ENCODE assay signal across 32 cellular contexts in genomic region chr6:129731396-129731795, GRCh38. TPM values are rescaled to one million over a fixed set of nuclear protein-coding genes. Genes with fewer than 3 reads are reported as not detected.
DNase-seq lines count a peak whose midpoint lies in the region; ATAC-seq, FAIRE-seq and TF ChIP-seq lines count a peak whose summit lies in the region.
"Had no signal": no experiment of that assay in that cellular context is flagged by ENCODE, and none has a peak within 500 bp of the region (broad histone marks: within the 10 kb centered on the region; RNA-seq: fewer than 3 reads in every experiment).

No MANE protein-coding gene starts in this region.

- POLR2A ChIA-PET in HepG2 (lab: Yijun Ruan, JAX): interaction anchor here (0.9 to 2.5 kb wide), 3 partner anchors 22 to 134 kb away, joined by 3 to 13 read pairs (median 3); partner anchors contain the start of gene ARHGAP18

- no peaks in the 10 kb centered on the region for H3K79me2 ChIP-seq in HepG2 (ENCODE audit: insufficient read depth, low read length)

- H3K9me3 ChIP-seq in HepG2 (ENCODE audit: low read length): no peaks in the 10 kb centered on the region
- no peaks in the 10 kb centered on the region for H3K9me3 ChIP-seq in right lobe of liver
- no peaks in the 10 kb centered on the region for H3K9me3 ChIP-seq in adrenal gland (replicated peaks in 1 of 3)
- H3K9me3 ChIP-seq: BE2C, esophagus muscularis mucosa, heart right ventricle, upper lobe of right lung had no signal

- ATAC-seq in HepG2 (peak; percentile 32; the same call in 2 of the 3 replicates), right lobe of liver (no peak), HG02623 (IDR thresholded peaks at IDR 0.05; ENCODE audit: unreplicated experiment) (no peak)
- ATAC-seq in stimulated activated memory B cell treated with anti-CD40 and anti-IgM and Interleukin-4, amounts not matched to agents 10 μg/mL and 1 μg/mL and 100 μg/mL, for 72 hours: no peak

- H2AFZ ChIP-seq in HepG2 (ENCODE audit: low read length): peak overlapping the region; percentile 84

- H4K20me1 ChIP-seq in HepG2 (ENCODE audit: insufficient read depth, low read length): no peaks in the 10 kb centered on the region

- in situ Hi-C loops in HepG2 (cut with HindIII; ENCODE audit: extremely low pct_ligation_motif_present, low pct_unique_long_range_greater_than_20kb): loop anchor here (5.0 kb wide), 1 partner anchor 134 kb away; no protein-coding TSS in a partner anchor

- TF ChIP-seq RAD21 in HepG2 (CRISPR knock-in tag; IDR thresholded peaks at IDR 0.05): no peak

- H3K4me3 Mint-ChIP-seq in stimulated activated memory B cell treated with anti-CD40 and anti-IgM and Interleukin-4, amounts not matched to agents 10 μg/mL and 1 μg/mL and 100 μg/mL, for 72 hours: no peak overlapping the region
- H3K4me3 Mint-ChIP-seq: activated B cell treated with CpG ODN at 0.5 μM for 24 hours; activated T-helper 17 cell treated with anti-CD3 and anti-CD28 coated beads, Interleukin-2, amount 50 U/mL, for 72 hours; nephron progenitor cell had no signal

- no peak for TF ChIP-seq EP300 in HepG2 (IDR thresholded peaks at IDR 0.05; ENCODE audit: low read depth in 2 of 2, low read length in 2 of 2)
- TF ChIP-seq EP300 in HepG2 (CRISPR knock-in tag; IDR thresholded peaks at IDR 0.05; ENCODE audit: borderline replicate concordance): no peak

- H3K36me3 Mint-ChIP-seq in stimulated activated memory B cell treated with anti-CD40 and anti-IgM and Interleukin-4, amounts not matched to agents 10 μg/mL and 1 μg/mL and 100 μg/mL, for 72 hours: no peaks in the 10 kb centered on the region

- WGBS in HepG2 (ENCODE audit: low lambda C conversion rate): 54% methylated on average over 4 of the region's 4 CpGs
- 60% methylated on average over 4 of the region's 4 CpGs for WGBS in right lobe of liver (ENCODE audit: insufficient coverage, low coverage, low lambda C conversion rate, missing lambda C conversion rate)
- 75 to 94% (median 82%) methylated on average over 4 of the region's 4 CpGs for WGBS in adrenal gland, 4 donors

- H3K36me3 ChIP-seq in HepG2 (replicated peaks in 1 of 2; ENCODE audit: control insufficient read depth in 1 of 2, insufficient read depth in 2 of 2, low read length in 2 of 2) (no peaks in the 10 kb centered on the region), right lobe of liver (no peaks in the 10 kb centered on the region), adrenal gland (replicated peaks in 1 of 2) (no peaks in the 10 kb centered on the region)
- H3K36me3 ChIP-seq: BE2C, esophagus muscularis mucosa, heart right ventricle, upper lobe of right lung had no signal

- CTCF ChIA-PET in HepG2 (lab: Yijun Ruan, JAX; ENCODE audit: low intra/inter-chr PET ratio, low total read pairs): interaction anchor here (0.6 to 4.8 kb wide), 4 partner anchors 30 to 230 kb away, joined by 3 to 55 read pairs (median 22); no protein-coding TSS in a partner anchor

- H3K27ac Mint-ChIP-seq in stimulated activated memory B cell treated with anti-CD40 and anti-IgM and Interleukin-4, amounts not matched to agents 10 μg/mL and 1 μg/mL and 100 μg/mL, for 72 hours: peak overlapping the region; percentile 35
- H3K27ac Mint-ChIP-seq: activated B cell treated with CpG ODN at 0.5 μM for 24 hours; activated T-helper 17 cell treated with anti-CD3 and anti-CD28 coated beads, Interleukin-2, amount 50 U/mL, for 72 hours; nephron progenitor cell had no signal

- DNase-seq in HepG2 (ENCODE audit: low spot score) (no peak), right lobe of liver (no peak), OCI-M1 (lab: John Stamatoyannopoulos, UW) (peak; percentile 64), erythroblast (lab: John Stamatoyannopoulos, UW) (peak; percentile 42 to 55), adrenal gland (no peak), NCI-H446 (lab: John Stamatoyannopoulos, UW) (no peak)
- DNase-seq: activated B cell treated with CpG ODN at 0.5 μM for 24 hours; activated CD4-positive, alpha-beta T cell treated with anti-CD3 and anti-CD28 coated beads, Interleukin-2, amount 50 U/mL, for 48 hours; activated CD8-positive, alpha-beta memory T cell treated with anti-CD3 and anti-CD28 coated beads, Interleukin-2, amount 50 U/mL, for 4 hours; activated naive CD4-positive, alpha-beta T cell treated with anti-CD3 and anti-CD28 coated beads, Interleukin-2, amount 50 U/mL, for 16 hours; BE2C; DMS79 treated with DMSO at 0.1 percent for 48 hours; effector CD8-positive, alpha-beta T cell; foreskin melanocyte; heart right ventricle; NCI-H1436; NCI-H2107; NCI-H446 treated with DMSO at 0.1 percent for 48 hours; NCI-H82; nephron progenitor cell; posterior cingulate gyrus; right cardiac atrium; SHP77; stimulated activated CD4-positive, alpha-beta T cell treated with anti-CD3 and anti-CD28 coated beads, Interleukin-4, amount 100 ng/mL, for 1 hour; substantia nigra; upper lobe of right lung had no signal

- peak overlapping the region; percentile 52; the same call in 1 of the 2 replicates for H3K4me2 ChIP-seq in HepG2 (ENCODE audit: low read depth, low read length)

- H3K27me3 ChIP-seq in HepG2 (ENCODE audit: control insufficient read depth in 1 of 2, insufficient read depth in 2 of 2, low read length in 2 of 2): no peaks in the 10 kb centered on the region
- H3K27me3 ChIP-seq in right lobe of liver: no peaks in the 10 kb centered on the region
- no peaks in the 10 kb centered on the region for H3K27me3 ChIP-seq in adrenal gland
- H3K27me3 ChIP-seq: BE2C, esophagus muscularis mucosa, heart right ventricle, upper lobe of right lung had no signal

- H3K4me3 ChIP-seq in HepG2 (replicated peaks in 1 of 3; ENCODE audit: insufficient read depth in 1 of 3, low read depth in 2 of 3, low read length in 3 of 3): no peak overlapping the region
- H3K4me3 ChIP-seq in right lobe of liver: no peak overlapping the region
- no peak overlapping the region for H3K4me3 ChIP-seq in adrenal gland
- H3K4me3 ChIP-seq: esophagus muscularis mucosa, heart right ventricle, lung, upper lobe of right lung had no signal

- peaks cover 32% of the 10 kb centered on the region for H3K4me1 ChIP-seq in HepG2 (ENCODE audit: insufficient read depth, low read length)
- no peaks in the 10 kb centered on the region for H3K4me1 ChIP-seq in right lobe of liver
- H3K4me1 ChIP-seq in adrenal gland (replicated peaks in 1 of 2): peaks cover 0 to 25% of the 10 kb centered on the region in 2 donors
- H3K4me1 ChIP-seq: BE2C had no signal

- TF ChIP-seq CTCF in HepG2 (CRISPR knock-in tag; IDR thresholded peaks at IDR 0.05): no peak
- no peak for TF ChIP-seq CTCF in right lobe of liver (IDR thresholded peaks at IDR 0.05)
- no peak for TF ChIP-seq CTCF in adrenal gland (IDR thresholded peaks at IDR 0.05)

- intact Hi-C loops in HepG2 (cut with micrococcal nuclease; ENCODE audit: unreplicated experiment) (loop anchor here (2.0 kb wide), 1 partner anchor 233 kb away; no protein-coding TSS in a partner anchor), right lobe of liver (cut with DNase I) (no loop called here), adrenal gland (cut with DNase I) (loop anchor here (2.0 to 5.0 kb wide), 2 partner anchors 135 to 139 kb away; no protein-coding TSS in a partner anchor)

- H3K9ac ChIP-seq in HepG2 (ENCODE audit: insufficient read depth, low read depth, low read length): no peak overlapping the region

- TF ChIP-seq POLR2A in HepG2 (IDR thresholded peaks at IDR 0.05; ENCODE audit: insufficient read depth in 1 of 2, low read depth in 2 of 2, low read length in 2 of 2): no peak
- TF ChIP-seq POLR2A in right lobe of liver (IDR thresholded peaks at IDR 0.05): no peak
- no peak for TF ChIP-seq POLR2A in erythroblast (IDR thresholded peaks at IDR 0.05; ENCODE audit: low read length)
- no peak for TF ChIP-seq POLR2A in adrenal gland (IDR thresholded peaks at IDR 0.05)

- H3K27ac ChIP-seq in HepG2 (ENCODE audit: extremely low read length, insufficient read depth, low read length) (no peak overlapping the region), right lobe of liver (no peak overlapping the region), adrenal gland (peak overlapping the region in 2 of 5 donors; percentile 27 to 41)
- H3K27ac ChIP-seq: esophagus muscularis mucosa, heart right ventricle, upper lobe of right lung had no signal

- no TSS peak for BruUV-seq in HepG2 (replicated peaks; lab: Mats Ljungman, UMichigan)

- FAIRE-seq in HepG2 (lab: Jason Lieb, UNC): no peak
- FAIRE-seq: colon had no signal

- H3K9me3 Mint-ChIP-seq in stimulated activated memory B cell treated with anti-CD40 and anti-IgM and Interleukin-4, amounts not matched to agents 10 μg/mL and 1 μg/mL and 100 μg/mL, for 72 hours: no peaks in the 10 kb centered on the region
- H3K9me3 Mint-ChIP-seq: activated B cell treated with CpG ODN at 0.5 μM for 24 hours; activated T-helper 17 cell treated with anti-CD3 and anti-CD28 coated beads, Interleukin-2, amount 50 U/mL, for 72 hours; nephron progenitor cell had no signal

- H3K4me1 Mint-ChIP-seq in stimulated activated memory B cell treated with anti-CD40 and anti-IgM and Interleukin-4, amounts not matched to agents 10 μg/mL and 1 μg/mL and 100 μg/mL, for 72 hours: no peaks in the 10 kb centered on the region
- H3K4me1 Mint-ChIP-seq: activated B cell treated with CpG ODN at 0.5 μM for 24 hours, nephron progenitor cell had no signal

- no peaks in the 10 kb centered on the region for H3K27me3 Mint-ChIP-seq in stimulated activated memory B cell treated with anti-CD40 and anti-IgM and Interleukin-4, amounts not matched to agents 10 μg/mL and 1 μg/mL and 100 μg/mL, for 72 hours
- H3K27me3 Mint-ChIP-seq: activated B cell treated with CpG ODN at 0.5 μM for 24 hours; activated T-helper 17 cell treated with anti-CD3 and anti-CD28 coated beads, Interleukin-2, amount 50 U/mL, for 72 hours had no signal

RNA-seq across cellular contexts. Expression of gene ARHGAP18, which starts 21.4 kb away (rescaled TPM):
- 115 and 183 TPM in 2 replicates for total RNA-seq in HepG2 (2016; rRNA removed; fragmentation: Illumina TruSeq; extraction: Trizol)
- total RNA-seq in HepG2 (2016; cell fraction: cytosol; rRNA removed; fragmentation: Illumina TruSeq; extraction: Trizol; ENCODE audit: low read depth): 16.6 and 18.3 TPM in 2 replicates
- total RNA-seq in HepG2 (2016; cell fraction: insoluble cytoplasmic fraction; rRNA removed; fragmentation: Illumina TruSeq; extraction: Trizol): 116 and 185 TPM in 2 replicates
- 53.6 and 60.8 TPM in 2 replicates for total RNA-seq in HepG2 (2016; cell fraction: membrane; rRNA removed; fragmentation: Illumina TruSeq; extraction: Trizol)
- 89.7 and 91.5 TPM in 2 replicates for total RNA-seq in HepG2 (2016; cell fraction: nucleus; rRNA removed; fragmentation: Illumina TruSeq; extraction: Trizol)
- 37.8 and 58.2 TPM in 2 replicates for polyA plus RNA-seq in HepG2 (2011; rRNA removed)
- polyA plus RNA-seq in HepG2 (2011; cell fraction: cytosol; rRNA removed): 24.3 and 29.8 TPM in 2 replicates
- 13.1 and 14.2 TPM in 2 replicates for polyA plus RNA-seq in HepG2 (2011; cell fraction: nucleus; rRNA removed)
- 54.6 and 95.7 TPM in 2 replicates for polyA plus RNA-seq in HepG2 (2012)
- 6.1 and 6.7 TPM in 2 replicates for polyA plus RNA-seq in HepG2 (2016; cell fraction: cytosol; fragmentation: Illumina TruSeq; extraction: Trizol; ENCODE audit: low read depth)
- polyA plus RNA-seq in HepG2 (2016; cell fraction: insoluble cytoplasmic fraction; fragmentation: Illumina TruSeq; extraction: Trizol; ENCODE audit: low read depth): 150 and 162 TPM in 2 replicates
- polyA plus RNA-seq in HepG2 (2016; cell fraction: membrane; fragmentation: Illumina TruSeq; extraction: Trizol; ENCODE audit: low read depth): 21.3 and 24.5 TPM in 2 replicates
- 65.9 and 66.3 TPM in 2 replicates for polyA plus RNA-seq in HepG2 (2016; cell fraction: nucleus; fragmentation: Illumina TruSeq; extraction: Trizol; ENCODE audit: insufficient read depth, low read depth)
- 8.2 and 55.6 TPM in 2 replicates for polyA minus RNA-seq in HepG2 (2011; rRNA and poly(A)+ RNA removed; ENCODE audit: low replicate concordance)
- polyA minus RNA-seq in HepG2 (2011; cell fraction: cytosol; rRNA and poly(A)+ RNA removed): 60.4 and 69.2 TPM in 2 replicates
- polyA minus RNA-seq in HepG2 (2011; cell fraction: nucleus; rRNA and poly(A)+ RNA removed): 134 and 144 TPM in 2 replicates
- total RNA-seq in right lobe of liver: 1 to 10 TPM; 2.2 to 8.0 (median 2.9) TPM
- total RNA-seq in adrenal gland: 10 to 100 TPM; 50.6 to 90.6 (median 79.8) TPM
- 10 to 100 TPM; 22.0 to 78.3 (median 27.1) TPM for polyA plus RNA-seq in adrenal gland

Comparison
In these comparisons a context has a peak if more than half of its experiments do, and no peak if none do; other contexts are left out.
1. intact Hi-C loops: an anchor here in HepG2 (2.0 kb wide) and adrenal gland (2.0 to 5.0 kb wide); none called in right lobe of liver.
2. DNase-seq: peak in OCI-M1 (single experiment) and erythroblast (2 of 2); none in HepG2 (single experiment), right lobe of liver (0 of 3), adrenal gland (0 of 7) and NCI-H446 (0 of 2).